In genomic region chr6:79277109-79277508, GRCh38 we compare ENCODE assay signal across 16 cellular contexts. TPM values are rescaled to one million over a fixed set of nuclear protein-coding genes. Genes with fewer than 3 reads are reported as not detected.
DNase-seq lines count a peak whose midpoint lies in the region; ATAC-seq and TF ChIP-seq lines count a peak whose summit lies in the region.
"Had no signal": no experiment of that assay in that cellular context is flagged by ENCODE, and none has a peak within 500 bp of the region (broad histone marks: within the 10 kb centered on the region; RNA-seq: fewer than 3 reads in every experiment).

No MANE protein-coding gene starts in this region.

- peaks cover 14% of the 10 kb centered on the region for H3K4me1 ChIP-seq in ACC112 (ENCODE audit: control insufficient read depth, insufficient read depth, low read length, unreplicated experiment)
- H3K4me1 ChIP-seq in lung (ENCODE audit: control insufficient read depth in 2 of 2, insufficient read depth in 2 of 2, low read length in 2 of 2): peaks cover 0 to 3% of the 10 kb centered on the region in 2 donors
- no peaks in the 10 kb centered on the region for H3K4me1 ChIP-seq in gastroesophageal sphincter
- H3K4me1 ChIP-seq: body of pancreas had no signal

- no peak overlapping the region for H3K4me3 ChIP-seq in ACC112 (ENCODE audit: low read depth, low read length)
- no peak overlapping the region for H3K4me3 ChIP-seq in lung
- no peak overlapping the region for H3K4me3 ChIP-seq in gastroesophageal sphincter
- no peak overlapping the region for H3K4me3 ChIP-seq in brain microvascular endothelial cell (ENCODE audit: low read depth, low read length)
- H3K4me3 ChIP-seq: body of pancreas had no signal

- no peak for TF ChIP-seq EP300 in gastroesophageal sphincter (IDR thresholded peaks at IDR 0.05)

- H3K27me3 Mint-ChIP-seq in endothelial cell (ENCODE audit: unreplicated experiment): no peaks in the 10 kb centered on the region
- H3K27me3 Mint-ChIP-seq: activated B cell treated with CpG ODN at 0.5 μM for 24 hours had no signal

- peak overlapping the region; percentile 55 for H2AFZ ChIP-seq in ACC112 (ENCODE audit: low read length, unreplicated experiment)

- H3K9me3 ChIP-seq in lung (ENCODE audit: control insufficient read depth in 2 of 2, insufficient read depth in 1 of 2, low read length in 1 of 2) (peaks cover 0 to 5% of the 10 kb centered on the region in 2 donors), gastroesophageal sphincter (no peaks in the 10 kb centered on the region)
- H3K9me3 ChIP-seq: body of pancreas had no signal

- no peaks in the 10 kb centered on the region for H3K79me2 ChIP-seq in ACC112 (ENCODE audit: control insufficient read depth, insufficient read depth, low read length, unreplicated experiment)

- H3K27me3 ChIP-seq in ACC112 (ENCODE audit: insufficient read depth, low read length) (no peaks in the 10 kb centered on the region), lung (ENCODE audit: control insufficient read depth, insufficient read depth) (no peaks in the 10 kb centered on the region), gastroesophageal sphincter (no peaks in the 10 kb centered on the region), brain microvascular endothelial cell (replicated peaks) (no peaks in the 10 kb centered on the region)
- H3K27me3 ChIP-seq: body of pancreas had no signal

- peak overlapping the region; percentile 47 for H3K27ac ChIP-seq in ACC112 (ENCODE audit: low read depth, low read length)
- H3K27ac ChIP-seq in lung (ENCODE audit: low read depth in 1 of 2, low read length in 1 of 2): no peak overlapping the region
- no peak overlapping the region for H3K27ac ChIP-seq in gastroesophageal sphincter
- no peak overlapping the region for H3K27ac ChIP-seq in brain microvascular endothelial cell
- H3K27ac ChIP-seq: body of pancreas had no signal

- H3K36me3 ChIP-seq in ACC112 (ENCODE audit: insufficient read depth, low read length) (no peaks in the 10 kb centered on the region), lung (ENCODE audit: control insufficient read depth in 2 of 2, insufficient read depth in 2 of 2, low read length in 2 of 2) (no peaks in the 10 kb centered on the region), gastroesophageal sphincter (no peaks in the 10 kb centered on the region), brain microvascular endothelial cell (replicated peaks) (no peaks in the 10 kb centered on the region)

- H3K4me3 Mint-ChIP-seq in endothelial cell (ENCODE audit: unreplicated experiment): no peak overlapping the region
- H3K4me3 Mint-ChIP-seq: activated B cell treated with CpG ODN at 0.5 μM for 24 hours had no signal

- H3K27ac Mint-ChIP-seq in endothelial cell (ENCODE audit: unreplicated experiment): peak overlapping the region; percentile 6
- H3K27ac Mint-ChIP-seq: activated B cell treated with CpG ODN at 0.5 μM for 24 hours had no signal

- no peak for TF ChIP-seq POLR2A in gastroesophageal sphincter (IDR thresholded peaks at IDR 0.05)

- DNase-seq in NCI-H226: peak; percentile 90
- no peak for DNase-seq in endothelial cell (ENCODE audit: low spot score)
- no peak for DNase-seq in lung (ENCODE audit: low spot score)
- no peak for DNase-seq in NCI-H146 treated with DMSO at 0.1 percent for 48 hours (lab: John Stamatoyannopoulos, UW; ENCODE audit: unreplicated experiment)
- DNase-seq in brain microvascular endothelial cell: no peak
- DNase-seq: activated B cell treated with CpG ODN at 0.5 μM for 24 hours; activated effector memory CD4-positive, alpha-beta T cell treated with Interleukin-2 at 50 U/mL for 16 hours; body of pancreas; COR-L47; effector CD8-positive, alpha-beta T cell; head of caudate nucleus; NCI-H187 treated with DMSO at 0.1 percent for 48 hours; posterior cingulate gyrus had no signal

- peaks cover 4% of the 10 kb centered on the region for H3K36me3 Mint-ChIP-seq in endothelial cell (ENCODE audit: low read depth, unreplicated experiment)

- H3K9me3 Mint-ChIP-seq in endothelial cell (ENCODE audit: unreplicated experiment): no peaks in the 10 kb centered on the region

- in situ Hi-C loops in brain microvascular endothelial cell (cut with HindIII; ENCODE audit: low pct_ligation_motif_present, low sequenced_read_pairs): no loop called here

- ATAC-seq in lung (ENCODE audit: insufficient read depth, low FRiP score) (peak; percentile 44), HG02970 (IDR thresholded peaks at IDR 0.05; ENCODE audit: low FRiP score, unreplicated experiment) (no peak), gastroesophageal sphincter (no peak)
- ATAC-seq: body of pancreas had no signal

- TF ChIP-seq CTCF in endothelial cell (IDR thresholded peaks at IDR 0.05; ENCODE audit: unreplicated experiment) (no peak), lung (IDR thresholded peaks at IDR 0.05; ENCODE audit: control extremely low read depth, extremely low read depth) (no peak), gastroesophageal sphincter (IDR thresholded peaks at IDR 0.05) (no peak), brain microvascular endothelial cell (IDR thresholded peaks at IDR 0.05; ENCODE audit: low read depth, low read length, missing control alignments) (no peak)

- H3K4me1 Mint-ChIP-seq in endothelial cell (ENCODE audit: unreplicated experiment): peaks cover 7% of the 10 kb centered on the region
- H3K4me1 Mint-ChIP-seq: activated B cell treated with CpG ODN at 0.5 μM for 24 hours had no signal

RNA-seq across cellular contexts. Expression of gene HMGN3, which starts 42.6 kb away (rescaled TPM):
- total RNA-seq in endothelial cell (ENCODE audit: unreplicated experiment): 98.2 TPM
- 100 to 1,000 TPM; 108 to 351 TPM for total RNA-seq in lung
- polyA plus RNA-seq in lung: 100 to 1,000 TPM in 1 of 2 donors, 10 to 100 TPM in 1; 78.4 to 267 TPM
- total RNA-seq in gastroesophageal sphincter: 10 to 100 TPM; 41.4 to 97.9 (median 61.4) TPM
